10 cellular contexts compared by ENCODE assay signal in the genomic region with DNA sequence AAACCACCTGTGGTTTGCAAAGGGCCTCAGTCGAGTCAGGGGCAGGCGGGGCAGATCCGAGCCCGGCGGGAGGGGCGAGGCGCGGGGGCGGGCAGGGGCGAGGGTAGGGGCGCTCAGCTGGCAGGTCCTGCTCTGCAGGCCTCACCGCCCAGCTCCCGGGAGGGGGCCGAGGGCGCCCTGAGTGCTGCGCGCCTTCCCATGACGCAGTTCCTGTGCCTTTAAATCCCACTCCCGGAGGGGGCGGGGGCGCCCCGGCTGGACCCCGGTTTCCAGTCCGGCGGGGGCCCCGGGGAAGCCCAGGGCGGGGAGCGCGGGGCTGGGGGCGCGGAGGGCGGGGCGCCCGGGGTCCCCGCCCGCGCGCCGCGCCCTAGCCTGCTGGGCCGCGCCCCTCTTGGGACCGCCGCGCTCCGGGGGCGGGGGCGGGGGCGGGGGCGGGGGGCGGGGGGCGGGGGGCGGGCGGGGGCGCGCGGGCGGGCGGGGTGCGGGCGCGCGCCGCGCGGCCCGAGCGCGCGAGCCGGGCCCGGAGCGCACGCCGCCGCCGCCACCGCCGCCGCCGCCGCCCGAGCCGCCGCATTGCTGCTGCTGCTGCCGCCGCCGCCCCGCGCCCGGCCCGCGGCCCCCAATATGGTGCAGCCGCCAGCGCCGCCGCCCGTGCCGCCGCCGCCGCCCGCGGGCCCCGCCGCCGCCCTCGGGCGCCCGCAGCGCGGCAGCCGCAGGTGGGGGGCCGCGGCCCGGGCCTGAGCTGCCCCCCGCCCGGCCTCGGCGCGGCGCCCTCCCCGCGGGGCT. TPM values are rescaled to one million over a fixed set of nuclear protein-coding genes. Genes with fewer than 3 reads are reported as not detected.
A peak's percentile ranks its signal among the peaks of the same experiment; 100 is the strongest.
DNase-seq lines count a peak whose midpoint lies in the region; ATAC-seq and TF ChIP-seq lines count a peak whose summit lies in the region.
"Had no signal": no experiment of that assay in that cellular context is flagged by ENCODE, and none has a peak within 500 bp of the region (broad histone marks: within the 10 kb centered on the region; RNA-seq: fewer than 3 reads in every experiment).

A gene (plus strand): TSS at position 504 of the 786 bp plus-strand sequence. CDS start 639 bp downstream, outside the sequence.

- DNase-seq in 8988T (peak; percentile 96), Calu3 (peak; percentile 16), iPS-NIHi7 (ENCODE audit: extremely low spot score) (peak; percentile 91), NCI-H1092 treated with DMSO at 0.1 percent for 48 hours (lab: John Stamatoyannopoulos, UW) (no peak), NCI-H128 (lab: John Stamatoyannopoulos, UW; ENCODE audit: unreplicated experiment) (no peak), C1 segment of cervical spinal cord (lab: John Stamatoyannopoulos, UW) (no peak)
- DNase-seq in activated CD8-positive, alpha-beta T cell treated with anti-CD3 and anti-CD28 coated beads for 36 hours: peak; percentile 23

- no peak for ATAC-seq in activated CD8-positive, alpha-beta T cell treated with anti-CD3 and anti-CD28 coated beads for 36 hours
- ATAC-seq in GM18858 (IDR thresholded peaks at IDR 0.05; ENCODE audit: unreplicated experiment): no peak
- ATAC-seq: K562 had no signal

- intact Hi-C loops in Calu3 (cut with micrococcal nuclease; ENCODE audit: unreplicated experiment): no loop called here
- intact Hi-C loops in activated CD8-positive, alpha-beta T cell treated with anti-CD3 and anti-CD28 coated beads for 36 hours (cut with micrococcal nuclease): no loop called here

- peaks cover 47% of the 10 kb centered on the region for H3K27me3 Mint-ChIP-seq in Calu3 (ENCODE audit: unreplicated experiment)
- peaks cover 63% of the 10 kb centered on the region for H3K27me3 Mint-ChIP-seq in activated CD8-positive, alpha-beta T cell treated with anti-CD3 and anti-CD28 coated beads for 36 hours

- no peaks in the 10 kb centered on the region for H3K9me3 Mint-ChIP-seq in Calu3 (ENCODE audit: low read depth, unreplicated experiment)
- no peaks in the 10 kb centered on the region for H3K9me3 Mint-ChIP-seq in activated CD8-positive, alpha-beta T cell treated with anti-CD3 and anti-CD28 coated beads for 36 hours

- no peak within 1 kb of the TSS for H3K27ac Mint-ChIP-seq in Calu3 (ENCODE audit: unreplicated experiment)
- H3K27ac Mint-ChIP-seq in activated CD8-positive, alpha-beta T cell treated with anti-CD3 and anti-CD28 coated beads for 36 hours: no peak within 1 kb of the TSS

- TF ChIP-seq CTCF in Calu3 (IDR thresholded peaks at IDR 0.05; ENCODE audit: unreplicated experiment): no peak
- no peak for TF ChIP-seq CTCF in activated CD8-positive, alpha-beta T cell treated with anti-CD3 and anti-CD28 coated beads for 36 hours (IDR thresholded peaks at IDR 0.05)

- CTCF ChIA-PET in Calu3 (lab: Charles Lee): interaction anchor here (0.7 kb wide), 1 partner anchor 218 kb away, joined by 4 read pairs; no protein-coding TSS in a partner anchor
- CTCF ChIA-PET in activated CD8-positive, alpha-beta T cell treated with anti-CD3 and anti-CD28 coated beads for 36 hours (lab: Charles Lee): interaction anchor here (1.3 kb wide), 1 partner anchor 35 kb away, joined by 3 read pairs; no protein-coding TSS in a partner anchor

- no peaks in the 10 kb centered on the region for H3K36me3 Mint-ChIP-seq in Calu3 (ENCODE audit: insufficient read depth, unreplicated experiment)
- no peaks in the 10 kb centered on the region for H3K36me3 Mint-ChIP-seq in activated CD8-positive, alpha-beta T cell treated with anti-CD3 and anti-CD28 coated beads for 36 hours (ENCODE audit: low read depth)

- POLR2A ChIA-PET in activated CD8-positive, alpha-beta T cell treated with anti-CD3 and anti-CD28 coated beads for 36 hours (lab: Charles Lee): no interaction called here

- H3K4me1 Mint-ChIP-seq in Calu3 (ENCODE audit: low read depth, unreplicated experiment): peaks cover 6% of the 10 kb centered on the region
- peaks cover 10% of the 10 kb centered on the region for H3K4me1 Mint-ChIP-seq in activated CD8-positive, alpha-beta T cell treated with anti-CD3 and anti-CD28 coated beads for 36 hours (ENCODE audit: low read depth)

- peak within 1 kb of the TSS; percentile 66 for H3K4me3 Mint-ChIP-seq in Calu3 (ENCODE audit: low read depth, unreplicated experiment)
- peak within 1 kb of the TSS; percentile 57 for H3K4me3 Mint-ChIP-seq in activated CD8-positive, alpha-beta T cell treated with anti-CD3 and anti-CD28 coated beads for 36 hours

- no TSS peak for BruUV-seq in Calu3 (replicated peaks; lab: Mats Ljungman, UMichigan)

RNA-seq across cellular contexts. Expression of the gene that starts here (rescaled TPM):
- 0.57 and 1.2 TPM in 2 replicates for total RNA-seq in Calu3 (2022)
- under 1 TPM; 0.07 to 0.09 TPM for total RNA-seq in activated CD8-positive, alpha-beta T cell treated with anti-CD3 and anti-CD28 coated beads for 36 hours
- total RNA-seq: GM23248, K562 had no signal

Comparison
In these comparisons a context has a peak if more than half of its experiments do, and no peak if none do; other contexts are left out.
1. Peak in DNase-seq in activated CD8-positive, alpha-beta T cell treated with anti-CD3 and anti-CD28 coated beads for 36 hours; RNA of the gene not detected or under 1 TPM.
2. DNase-seq: peak in 8988T (single experiment), Calu3 (single experiment) and iPS-NIHi7 (single experiment); none in NCI-H1092 treated with DMSO at 0.1 percent for 48 hours (single experiment), NCI-H128 (single experiment) and C1 segment of cervical spinal cord (0 of 14).